ENCODE assay signal across 8 cellular contexts in the genomic region with DNA sequence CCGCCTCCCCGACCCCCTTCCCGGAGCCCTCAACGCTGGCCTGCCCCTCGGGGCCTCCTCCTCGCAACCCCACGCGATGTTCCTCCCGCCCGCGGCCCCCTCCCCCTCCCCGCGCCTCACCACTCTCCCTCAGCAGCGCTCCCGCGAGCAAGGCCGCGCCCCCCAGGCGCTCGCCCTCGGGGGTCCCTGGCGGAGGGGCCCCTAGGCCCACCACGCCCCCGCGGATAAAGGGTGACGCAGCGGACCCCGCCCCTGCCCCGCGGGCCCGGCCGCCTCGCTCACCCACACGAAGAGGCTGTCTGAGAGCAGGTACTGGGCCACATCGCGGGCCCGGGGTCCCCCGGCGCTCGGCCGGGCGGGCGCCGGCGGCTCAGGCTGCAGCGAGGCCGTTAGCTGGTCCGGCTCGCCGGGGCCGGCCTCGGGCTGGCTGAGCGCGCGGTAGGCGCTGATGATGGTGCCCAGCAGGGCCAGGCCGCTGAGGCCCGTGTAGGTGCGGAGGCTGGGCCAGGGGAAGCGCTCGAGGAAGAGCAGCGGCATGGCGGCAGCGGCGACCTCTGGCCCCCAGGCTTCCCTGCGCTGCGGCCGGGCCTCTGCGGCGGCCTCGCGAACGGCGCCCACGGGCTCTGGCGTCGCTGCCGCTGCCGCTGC. TPM values are rescaled to one million over a fixed set of nuclear protein-coding genes. Genes with fewer than 3 reads are reported as not detected.
DNase-seq lines count a peak whose midpoint lies in the region; ATAC-seq and TF ChIP-seq lines count a peak whose summit lies in the region.

No MANE protein-coding gene starts in this region.

- peak overlapping the region; percentile 99 for H3K4me2 ChIP-seq in osteoblast (ENCODE audit: insufficient read depth, low read length)

- TF ChIP-seq POLR2A in gastroesophageal sphincter (IDR thresholded peaks at IDR 0.05), result peak in 1 of 2 donors; percentile 36

- H3K27me3 Mint-ChIP-seq in activated T-helper 1 cell treated with anti-CD3 and anti-CD28 coated beads, Interleukin-12 subunit alpha, Interleukin-12 subunit beta, Interleukin-2, Interleukin-4 antibody, amounts not matched to agents 30 ng/mL and 10 ng/mL and 1 ng/mL, durations not matched to agents 14 hours and 24 hours and 36 hours (ENCODE audit: insufficient read depth), result peaks cover 4% of the 10 kb centered on the region

- H3K79me2 ChIP-seq in osteoblast (ENCODE audit: insufficient read depth, low read length), result peaks cover 52% of the 10 kb centered on the region

- H3K4me1 ChIP-seq in gastroesophageal sphincter (peaks cover 0 to 49% (median 8%) of the 10 kb centered on the region in 3 donors), osteoblast (ENCODE audit: insufficient read depth, low read length) (peaks cover 20% of the 10 kb centered on the region)

- H3K4me1 Mint-ChIP-seq in activated T-helper 1 cell treated with anti-CD3 and anti-CD28 coated beads, Interleukin-12 subunit alpha, Interleukin-12 subunit beta, Interleukin-2, Interleukin-4 antibody, amounts not matched to agents 30 ng/mL and 10 ng/mL and 1 ng/mL, durations not matched to agents 14 hours and 24 hours and 36 hours (ENCODE audit: low read depth), result peaks cover 35% of the 10 kb centered on the region

- intact Hi-C loops in activated T-helper 1 cell treated with anti-CD3 and anti-CD28 coated beads, Interleukin-12 subunit alpha, Interleukin-12 subunit beta, Interleukin-2, Interleukin-4 antibody, amounts not matched to agents 30 ng/mL and 10 ng/mL and 1 ng/mL, durations not matched to agents 14 hours and 24 hours and 36 hours (cut with micrococcal nuclease), result loop anchor here (1.0 kb wide), 3 partner anchors 26 to 257 kb away; a partner anchor contains a TSS

- H3K36me3 Mint-ChIP-seq in activated T-helper 1 cell treated with anti-CD3 and anti-CD28 coated beads, Interleukin-12 subunit alpha, Interleukin-12 subunit beta, Interleukin-2, Interleukin-4 antibody, amounts not matched to agents 30 ng/mL and 10 ng/mL and 1 ng/mL, durations not matched to agents 14 hours and 24 hours and 36 hours (ENCODE audit: low read depth), result peaks cover 2% of the 10 kb centered on the region

- no peaks in the 10 kb centered on the region for H3K9me3 ChIP-seq in gastroesophageal sphincter
- no peaks in the 10 kb centered on the region for H3K9me3 ChIP-seq in osteoblast (ENCODE audit: low read depth, low read length)

- no peak overlapping the region for H3K27ac Mint-ChIP-seq in activated T-helper 1 cell treated with anti-CD3 and anti-CD28 coated beads, Interleukin-12 subunit alpha, Interleukin-12 subunit beta, Interleukin-2, Interleukin-4 antibody, amounts not matched to agents 30 ng/mL and 10 ng/mL and 1 ng/mL, durations not matched to agents 14 hours and 24 hours and 36 hours

- peak overlapping the region; percentile 73 for H3K4me3 ChIP-seq in GM12875 (ENCODE audit: low read depth, low read length)
- H3K4me3 ChIP-seq in HFF-Myc (replicated peaks; ENCODE audit: low read depth, low read length), result peak overlapping the region; percentile 58
- H3K4me3 ChIP-seq in gastroesophageal sphincter, result peak overlapping the region; percentile 93 to 96
- peak overlapping the region; percentile 84 for H3K4me3 ChIP-seq in osteoblast (ENCODE audit: insufficient read depth, low read length)

- peak overlapping the region; percentile 54 for H2AFZ ChIP-seq in osteoblast (ENCODE audit: low read length)

- H3K27ac ChIP-seq in gastroesophageal sphincter (peak overlapping the region; percentile 71 to 96 (median 95)), osteoblast (ENCODE audit: low read depth, low read length) (peak overlapping the region; percentile 69)

- H3K27me3 ChIP-seq in gastroesophageal sphincter (no peaks in the 10 kb centered on the region), osteoblast (ENCODE audit: insufficient read depth, low read length) (no peaks in the 10 kb centered on the region)

- no peaks in the 10 kb centered on the region for H3K9me3 Mint-ChIP-seq in activated T-helper 1 cell treated with anti-CD3 and anti-CD28 coated beads, Interleukin-12 subunit alpha, Interleukin-12 subunit beta, Interleukin-2, Interleukin-4 antibody, amounts not matched to agents 30 ng/mL and 10 ng/mL and 1 ng/mL, durations not matched to agents 14 hours and 24 hours and 36 hours

- TF ChIP-seq CTCF in GM12875 (IDR thresholded peaks at IDR 0.05; ENCODE audit: borderline replicate concordance, insufficient read depth, low read depth, low read length) (no peak), HFF-Myc (IDR thresholded peaks at IDR 0.05; ENCODE audit: low read depth, low read length, missing control alignments) (no peak), gastroesophageal sphincter (IDR thresholded peaks at IDR 0.05) (no peak), osteoblast (IDR thresholded peaks at IDR 0.05; ENCODE audit: extremely low read depth, low read depth, low read length) (no peak)

- peaks cover 38% of the 10 kb centered on the region for H4K20me1 ChIP-seq in osteoblast (ENCODE audit: insufficient read depth, low read length)

- no peak for TF ChIP-seq EP300 in gastroesophageal sphincter (IDR thresholded peaks at IDR 0.05)

- ATAC-seq in gastroesophageal sphincter, result peak; percentile 65

- peaks cover 0 to 4% of the 10 kb centered on the region in 2 donors for H3K36me3 ChIP-seq in gastroesophageal sphincter
- H3K36me3 ChIP-seq in osteoblast (ENCODE audit: insufficient read depth, low read length), result no peaks in the 10 kb centered on the region

- no peak for DNase-seq in HFF-Myc (ENCODE audit: extremely low read depth, low read depth)
- DNase-seq in NCI-H1105 (lab: John Stamatoyannopoulos, UW), result peak; percentile 38
- peak; percentile 26 for DNase-seq in activated T-helper 1 cell treated with anti-CD3 and anti-CD28 coated beads, Interleukin-12 subunit alpha, Interleukin-12 subunit beta, Interleukin-2, Interleukin-4 antibody, amounts not matched to agents 30 ng/mL and 10 ng/mL and 1 ng/mL, durations not matched to agents 14 hours and 24 hours and 36 hours (ENCODE audit: low spot score)
- peak; percentile 91 for DNase-seq in osteoblast (ENCODE audit: insufficient read length, low spot score, missing footprints)
- DNase-seq in NCI-H2081 treated with DMSO at 0.1 percent for 48 hours (lab: John Stamatoyannopoulos, UW), result no peak
- DNase-seq in SKM-1 (lab: John Stamatoyannopoulos, UW; ENCODE audit: unreplicated experiment), result no peak

- H3K4me3 Mint-ChIP-seq in activated T-helper 1 cell treated with anti-CD3 and anti-CD28 coated beads, Interleukin-12 subunit alpha, Interleukin-12 subunit beta, Interleukin-2, Interleukin-4 antibody, amounts not matched to agents 30 ng/mL and 10 ng/mL and 1 ng/mL, durations not matched to agents 14 hours and 24 hours and 36 hours, result peak overlapping the region; percentile 98

- no CpG with 5 or more reads among the region's 79 CpGs for WGBS in gastroesophageal sphincter (ENCODE audit: low coverage in 1 of 2), 2 donors

RNA-seq across cellular contexts. Expression of a gene that starts 0.4 kb away (rescaled TPM):
- total RNA-seq in activated T-helper 1 cell treated with anti-CD3 and anti-CD28 coated beads, Interleukin-12 subunit alpha, Interleukin-12 subunit beta, Interleukin-2, Interleukin-4 antibody, amounts not matched to agents 30 ng/mL and 10 ng/mL and 1 ng/mL, durations not matched to agents 14 hours and 24 hours and 36 hours, result 57.2 and 64.3 TPM in 2 replicates
- total RNA-seq in gastroesophageal sphincter (100 to 1,000 TPM; 172 to 216 (median 194) TPM), osteoblast (279 and 339 TPM in 2 replicates)

RNA-seq across cellular contexts. Expression of a gene that starts 26.2 kb away (rescaled TPM):
- total RNA-seq in activated T-helper 1 cell treated with anti-CD3 and anti-CD28 coated beads, Interleukin-12 subunit alpha, Interleukin-12 subunit beta, Interleukin-2, Interleukin-4 antibody, amounts not matched to agents 30 ng/mL and 10 ng/mL and 1 ng/mL, durations not matched to agents 14 hours and 24 hours and 36 hours, result 271 and 313 TPM in 2 replicates
- 10 to 100 TPM; 43.0 to 72.6 (median 55.6) TPM for total RNA-seq in gastroesophageal sphincter
- total RNA-seq in osteoblast, result 58.6 and 64.5 TPM in 2 replicates

RNA-seq across cellular contexts. Expression of a gene that starts 26.4 kb away (rescaled TPM):
- total RNA-seq in activated T-helper 1 cell treated with anti-CD3 and anti-CD28 coated beads, Interleukin-12 subunit alpha, Interleukin-12 subunit beta, Interleukin-2, Interleukin-4 antibody, amounts not matched to agents 30 ng/mL and 10 ng/mL and 1 ng/mL, durations not matched to agents 14 hours and 24 hours and 36 hours, result 87.9 and 90.9 TPM in 2 replicates
- total RNA-seq in gastroesophageal sphincter (10 to 100 TPM; 40.6 to 55.1 (median 50.4) TPM), osteoblast (39.2 and 47.4 TPM in 2 replicates)

Comparison
In these comparisons a context has a peak if more than half of its experiments do, and no peak if none do; other contexts are left out.
1. DNase-seq: peak in NCI-H1105 (single experiment), activated T-helper 1 cell treated with anti-CD3 and anti-CD28 coated beads, Interleukin-12 subunit alpha, Interleukin-12 subunit beta, Interleukin-2, Interleukin-4 antibody, amounts not matched to agents 30 ng/mL and 10 ng/mL and 1 ng/mL, durations not matched to agents 14 hours and 24 hours and 36 hours (single experiment) and osteoblast (single experiment); none in HFF-Myc (single experiment), NCI-H2081 treated with DMSO at 0.1 percent for 48 hours (single experiment) and SKM-1 (single experiment).
2. Peak in every context shown above with its lines, with median percentiles within 50 percentile points of each other: H3K4me3 ChIP-seq.